Comparison of ENCODE assay signal across 4 cellular contexts in genomic region chr12:48261773-48262172, GRCh38.
"Had no signal": no experiment of that assay in that cellular context is flagged by ENCODE, and none has a peak within 500 bp of the region (broad histone marks: within the 10 kb centered on the region; RNA-seq: fewer than 3 reads in every experiment).

No MANE protein-coding gene starts in this region.

- H3K4me3 ChIP-seq: K562 had no signal

- H3K27ac ChIP-seq: HL-60, KMS-11 had no signal

- ATAC-seq: HepG2, K562 had no signal
